25 cellular contexts compared by ENCODE assay signal in the genomic region with DNA sequence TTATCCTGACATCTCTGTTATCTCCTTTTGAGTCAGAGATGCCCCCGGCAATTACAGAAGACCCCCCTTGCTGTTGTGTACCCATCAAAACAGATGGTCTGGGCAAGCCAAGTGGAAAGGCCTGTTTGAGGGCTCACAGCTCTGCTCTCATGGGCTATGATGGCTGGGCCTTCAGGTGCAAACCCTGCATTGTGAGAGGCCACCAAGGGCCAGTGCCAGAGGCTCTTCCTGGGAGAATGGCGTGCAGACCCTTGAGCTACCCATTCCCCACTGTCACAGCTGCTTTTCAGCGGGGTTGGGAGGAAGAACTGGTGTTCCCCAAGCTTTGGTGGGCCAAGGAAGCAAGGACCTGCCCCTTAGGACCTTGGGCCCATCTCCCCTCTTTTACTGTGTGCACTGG.
"Had no signal": no experiment of that assay in that cellular context is flagged by ENCODE, and none has a peak within 500 bp of the region (broad histone marks: within the 10 kb centered on the region; RNA-seq: fewer than 3 reads in every experiment).

No MANE protein-coding gene starts in this region.

- H3K4me1 Mint-ChIP-seq: mesothelial cell of epicardium; neural crest cell; stimulated activated effector memory CD8-positive, alpha-beta T cell treated with anti-CD3 and anti-CD28 coated beads, Interleukin-12 subunit alpha, Interleukin-12 subunit beta, amount 100 ng/mL, for 72 hours had no signal

- DNase-seq: colonic mucosa; effector CD8-positive, alpha-beta T cell; endodermal cell; foreskin fibroblast; gastrocnemius medialis; mucosa of descending colon; naive B cell; stimulated activated CD4-positive, alpha-beta T cell treated with anti-CD3 and anti-CD28 coated beads, Interleukin-12 subunit alpha, Interleukin-12 subunit beta, amount 100 ng/mL, for 4 hours; stimulated activated CD4-positive, alpha-beta T cell treated with anti-CD3 and anti-CD28 coated beads, Interleukin-1b, Interleukin-23, amount 100 ng/mL, for 48 hours; stimulated activated CD4-positive, alpha-beta T cell treated with anti-CD3 and anti-CD28 coated beads, Interleukin-4, amount 100 ng/mL, for 1 hour; stimulated activated naive CD4-positive, alpha-beta T cell treated with Interleukin-2 at 50 U/mL for 16 hours; stomach; thyroid gland; trophoblast cell had no signal

- H3K27ac Mint-ChIP-seq: dendritic cell treated with granulocyte-macrophage colony-stimulating factor and Interleukin-4, amounts not matched to agents 40 ng/mL and 50 ng/mL, for 4 days; endodermal cell; memory B cell; mesothelial cell of epicardium; naive B cell; natural killer cell treated with Interleukin-12 subunit alpha and Interleukin-12 subunit beta and Interleukin-15 and Interleukin-18, amount 100 ng/mL, for 72 hours; stimulated activated effector memory CD8-positive, alpha-beta T cell treated with anti-CD3 and anti-CD28 coated beads, Interleukin-12 subunit alpha, Interleukin-12 subunit beta, amount 100 ng/mL, for 72 hours had no signal

- H3K36me3 ChIP-seq: colonic mucosa, gastrocnemius medialis, neutrophil, stomach, thyroid gland had no signal

- ATAC-seq: esophagus mucosa; gastrocnemius medialis; mucosa of descending colon; natural killer cell treated with Interleukin-12 subunit alpha and Interleukin-12 subunit beta and Interleukin-15 and Interleukin-18, amount 100 ng/mL, for 72 hours; sciatic nerve; stimulated activated effector memory CD8-positive, alpha-beta T cell treated with anti-CD3 and anti-CD28 coated beads, Interleukin-12 subunit alpha, Interleukin-12 subunit beta, amount 100 ng/mL, for 72 hours had no signal

- H3K4me3 ChIP-seq: colonic mucosa, gastrocnemius medialis, lung, mucosa of descending colon, smooth muscle cell, stomach, thyroid gland had no signal

- H3K36me3 Mint-ChIP-seq: mesothelial cell of epicardium; natural killer cell treated with Interleukin-12 subunit alpha and Interleukin-12 subunit beta and Interleukin-15 and Interleukin-18, amount 100 ng/mL, for 72 hours; stimulated activated effector memory CD8-positive, alpha-beta T cell treated with anti-CD3 and anti-CD28 coated beads, Interleukin-12 subunit alpha, Interleukin-12 subunit beta, amount 100 ng/mL, for 72 hours had no signal

- H3K4me3 Mint-ChIP-seq: dendritic cell treated with granulocyte-macrophage colony-stimulating factor and Interleukin-4, amounts not matched to agents 40 ng/mL and 50 ng/mL, for 4 days; endodermal cell; memory B cell; mesothelial cell of epicardium; naive B cell; natural killer cell treated with Interleukin-12 subunit alpha and Interleukin-12 subunit beta and Interleukin-15 and Interleukin-18, amount 100 ng/mL, for 72 hours; neural crest cell; stimulated activated effector memory CD8-positive, alpha-beta T cell treated with anti-CD3 and anti-CD28 coated beads, Interleukin-12 subunit alpha, Interleukin-12 subunit beta, amount 100 ng/mL, for 72 hours had no signal

- H3K9me3 Mint-ChIP-seq: endodermal cell, mesothelial cell of epicardium had no signal
